Comparison of ENCODE assay signal across 8 cellular contexts in genomic region chr20:8790442-8791074, GRCh38.
DNase-seq lines count a peak whose midpoint lies in the region; ATAC-seq and TF ChIP-seq lines count a peak whose summit lies in the region.

No MANE protein-coding gene starts in this region.

- no peaks in the 10 kb centered on the region for H3K36me3 ChIP-seq in RWPE2 (ENCODE audit: low read depth)

- ATAC-seq in GM19463 (IDR thresholded peaks at IDR 0.05; ENCODE audit: unreplicated experiment) (peak; percentile 69), RWPE2 (ENCODE audit: low read depth) (peak; percentile 50; the same call in 2 of the 3 replicates), omental fat pad (ENCODE audit: low FRiP score) (no peak)

- H3K9me3 ChIP-seq in RWPE2 (ENCODE audit: severe bottlenecking), result no peaks in the 10 kb centered on the region

- TF ChIP-seq CTCF in RWPE2 (IDR thresholded peaks at IDR 0.05; ENCODE audit: poor library complexity, severe bottlenecking) (peak; percentile 100), omental fat pad (IDR thresholded peaks at IDR 0.05) (peak in 2 of 3 donors; percentile 72 to 86)

- H3K4me3 ChIP-seq in RWPE2 (ENCODE audit: severe bottlenecking), result no peak overlapping the region

- H3K4me1 ChIP-seq in RWPE2 (ENCODE audit: insufficient read depth, poor library complexity, severe bottlenecking), result no peaks in the 10 kb centered on the region

- DNase-seq in NCI-H524 (lab: John Stamatoyannopoulos, UW), result peak; percentile 29 to 60
- DNase-seq in NCI-H524 treated with DMSO at 0.1 percent for 48 hours (lab: John Stamatoyannopoulos, UW), result no peak
- DNase-seq in HuH-7 (ENCODE audit: low spot score), result peak; percentile 44
- no peak for DNase-seq in RWPE2 (ENCODE audit: low spot score)
- DNase-seq in fibroblast of gingiva (ENCODE audit: low read depth), result peak; percentile 36
- DNase-seq in omental fat pad (ENCODE audit: low spot score), result no peak
- no peak for DNase-seq in islet precursor cell

- no peak overlapping the region for H3K27ac ChIP-seq in RWPE2 (ENCODE audit: poor library complexity, severe bottlenecking)

- no peaks in the 10 kb centered on the region for H3K27me3 ChIP-seq in RWPE2 (ENCODE audit: insufficient read depth, poor library complexity, severe bottlenecking)

Comparison
In these comparisons a context has a peak if more than half of its experiments do, and no peak if none do; other contexts are left out.
1. DNase-seq: peak in NCI-H524 (2 of 2), HuH-7 (single experiment) and fibroblast of gingiva (single experiment); none in NCI-H524 treated with DMSO at 0.1 percent for 48 hours (single experiment), RWPE2 (single experiment), omental fat pad (single experiment) and islet precursor cell (single experiment).